Comparison of ENCODE assay signal across 8 cellular contexts in genomic region chr14:59254911-59255545, GRCh38.
DNase-seq lines count a peak whose midpoint lies in the region; ATAC-seq and TF ChIP-seq lines count a peak whose summit lies in the region.

No MANE protein-coding gene starts in this region.

- no peak overlapping the region for H3K4me3 Mint-ChIP-seq in MCF 10A (ENCODE audit: unreplicated experiment)
- H3K4me3 Mint-ChIP-seq in nephron, result no peak overlapping the region

- ATAC-seq in HG03039 (IDR thresholded peaks at IDR 0.05; ENCODE audit: unreplicated experiment) (peak; percentile 66), HG03045 (IDR thresholded peaks at IDR 0.05; ENCODE audit: unreplicated experiment) (no peak), GM19452 (IDR thresholded peaks at IDR 0.05; ENCODE audit: unreplicated experiment) (no peak)

- no peaks in the 10 kb centered on the region for H3K27me3 Mint-ChIP-seq in MCF 10A (ENCODE audit: insufficient read depth, unreplicated experiment)
- no peaks in the 10 kb centered on the region for H3K27me3 Mint-ChIP-seq in nephron (ENCODE audit: low read depth)

- peak overlapping the region; percentile 75 for H3K27ac Mint-ChIP-seq in MCF 10A (ENCODE audit: low read depth, unreplicated experiment)
- peak overlapping the region; percentile 43 to 75 (median 43) for H3K27ac Mint-ChIP-seq in nephron

- POLR2A ChIA-PET in MCF 10A (lab: Yijun Ruan, JAX), result interaction anchor here (0.9 to 1.2 kb wide), 4 partner anchors 15 to 66 kb away, joined by 3 to 7 read pairs (median 4); no protein-coding TSS in a partner anchor

- intact Hi-C loops in MCF 10A (cut with micrococcal nuclease), result no loop called here

- DNase-seq in Daoy (ENCODE audit: low read depth), result peak; percentile 14
- peak; percentile 27 for DNase-seq in MCF 10A (ENCODE audit: unreplicated experiment)
- no peak for DNase-seq in stimulated activated CD4-positive, alpha-beta T cell treated with anti-CD3 and anti-CD28 coated beads, Interleukin-2, amount 100 ng/mL, for 48 hours
- no peak for DNase-seq in activated CD4-positive, alpha-beta T cell treated with anti-CD3 and anti-CD28 coated beads for 1 hour

- TF ChIP-seq CTCF in MCF 10A (IDR thresholded peaks at IDR 0.05; ENCODE audit: unreplicated experiment), result no peak
- TF ChIP-seq CTCF in nephron (IDR thresholded peaks at IDR 0.05; ENCODE audit: unreplicated experiment in 3 of 3), result no peak

- no peaks in the 10 kb centered on the region for H3K9me3 Mint-ChIP-seq in MCF 10A (ENCODE audit: unreplicated experiment)
- no peaks in the 10 kb centered on the region for H3K9me3 Mint-ChIP-seq in nephron

- no TSS peak for BruUV-seq in MCF 10A (replicated peaks; lab: Mats Ljungman, UMichigan)

- CTCF ChIA-PET in MCF 10A (lab: Yijun Ruan, JAX), result interaction anchor here (0.6 to 0.9 kb wide), 2 partner anchors 67 to 1011 kb away, joined by 3 to 5 read pairs; no protein-coding TSS in a partner anchor

- H3K4me1 Mint-ChIP-seq in MCF 10A (ENCODE audit: insufficient read depth, unreplicated experiment) (peaks cover 10% of the 10 kb centered on the region), nephron (peaks cover 77% of the 10 kb centered on the region)

- H3K36me3 Mint-ChIP-seq in MCF 10A (ENCODE audit: insufficient read depth, unreplicated experiment), result peaks cover 6% of the 10 kb centered on the region
- H3K36me3 Mint-ChIP-seq in nephron (ENCODE audit: low read depth), result peaks cover 11% of the 10 kb centered on the region

Comparison
In these comparisons a context has a peak if more than half of its experiments do, and no peak if none do; other contexts are left out.
1. DNase-seq: peak in Daoy (single experiment) and MCF 10A (single experiment); none in stimulated activated CD4-positive, alpha-beta T cell treated with anti-CD3 and anti-CD28 coated beads, Interleukin-2, amount 100 ng/mL, for 48 hours (0 of 2) and activated CD4-positive, alpha-beta T cell treated with anti-CD3 and anti-CD28 coated beads for 1 hour (single experiment).